Comparison of ENCODE assay signal across 12 cellular contexts in the genomic region with DNA sequence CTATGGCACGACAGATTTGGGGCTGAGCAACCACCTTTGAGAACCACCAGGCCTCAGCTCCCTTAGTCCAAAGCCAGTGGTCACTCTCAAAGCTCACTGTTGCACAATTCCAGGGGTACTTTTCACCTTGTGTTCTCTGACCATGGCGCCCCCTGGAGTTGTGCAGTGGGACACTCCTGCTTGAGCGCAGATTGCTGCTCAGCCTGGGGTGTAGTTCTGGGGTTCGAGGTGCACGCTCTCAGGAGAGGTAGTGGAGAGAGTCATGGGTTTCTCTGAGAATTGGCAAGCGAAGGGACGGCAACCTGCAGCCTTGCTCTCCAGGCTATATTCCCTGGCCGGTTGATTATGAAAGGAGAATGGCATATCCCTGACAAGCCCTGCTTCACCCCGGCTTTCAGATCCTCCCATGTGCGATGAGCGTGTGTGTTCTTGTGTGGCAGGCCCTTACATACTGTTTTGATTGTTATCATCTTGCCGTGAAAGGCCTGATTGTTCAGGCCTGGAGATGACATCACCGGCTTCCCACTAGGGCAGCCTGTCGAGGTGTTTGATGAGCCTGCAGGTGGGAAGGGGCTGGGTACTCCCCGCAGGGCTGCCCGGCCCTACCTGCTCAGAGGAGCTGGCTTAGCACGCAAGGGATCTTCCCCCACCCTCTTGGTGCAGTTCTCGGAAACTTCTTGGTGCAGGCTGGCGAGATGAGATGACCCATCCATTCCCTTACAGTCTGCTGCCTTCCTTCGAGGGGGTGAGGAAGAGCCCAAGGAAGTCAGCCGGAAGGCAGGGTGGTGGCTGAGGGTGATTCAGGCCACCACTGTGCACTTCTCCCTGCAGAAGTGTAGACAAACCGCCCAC.
DNase-seq lines count a peak whose midpoint lies in the region; ATAC-seq, FAIRE-seq and TF ChIP-seq lines count a peak whose summit lies in the region.
"Had no signal": no experiment of that assay in that cellular context is flagged by ENCODE, and none has a peak within 500 bp of the region (broad histone marks: within the 10 kb centered on the region; RNA-seq: fewer than 3 reads in every experiment).

No MANE protein-coding gene starts in this region.

- ATAC-seq in RWPE2 (ENCODE audit: low read depth) = peak; percentile 92
- ATAC-seq in GM21381 (IDR thresholded peaks at IDR 0.05; ENCODE audit: unreplicated experiment) = no peak
- ATAC-seq in right cardiac atrium = no peak
- ATAC-seq in GM21423 (IDR thresholded peaks at IDR 0.05; ENCODE audit: unreplicated experiment) = no peak
- ATAC-seq: CD8-positive, alpha-beta T cell; natural killer cell had no signal

- H3K4me2 ChIP-seq in keratinocyte (ENCODE audit: control insufficient read depth, extremely low read depth, insufficient read depth, low read depth, low read length) = peak overlapping the region; percentile 72

- H3K79me2 ChIP-seq in keratinocyte (ENCODE audit: control insufficient read depth, insufficient read depth, low read length) = no peaks in the 10 kb centered on the region

- H3K4me1 ChIP-seq in RWPE2 (ENCODE audit: insufficient read depth, poor library complexity, severe bottlenecking) (peaks cover 16% of the 10 kb centered on the region), keratinocyte (ENCODE audit: control insufficient read depth, extremely low read depth, insufficient read depth, low read length) (peaks cover 32% of the 10 kb centered on the region), ovary (ENCODE audit: insufficient read depth) (no peaks in the 10 kb centered on the region), right cardiac atrium (ENCODE audit: control insufficient read depth, insufficient read depth, low read length) (no peaks in the 10 kb centered on the region)

- peak; percentile 99 for FAIRE-seq in keratinocyte (lab: Jason Lieb, UNC)
- FAIRE-seq: endometrium had no signal

- POLR2A ChIA-PET in AG04450 (lab: Yijun Ruan, JAX) = no interaction called here

- dilution Hi-C loops in keratinocyte (cut with MboI; ENCODE audit: extremely low pct_ligation_motif_present, low sequenced_read_pairs) = no loop called here

- H3K9ac ChIP-seq in keratinocyte (ENCODE audit: control insufficient read depth, extremely low read depth, insufficient read depth, low read length) = peak overlapping the region; percentile 71

- no peaks in the 10 kb centered on the region for H3K9me1 ChIP-seq in keratinocyte (ENCODE audit: control insufficient read depth, extremely low read depth, insufficient read depth, low read length)

- WGBS in ovary, 3 donors = 88 to 89% (median 89%) methylated on average over 22 of the region's 22 CpGs
- WGBS in right cardiac atrium = 86% methylated on average over 22 of the region's 22 CpGs

- H3K27me3 ChIP-seq in AG04450 (ENCODE audit: control insufficient read depth, insufficient read depth, low read length) (no peaks in the 10 kb centered on the region), RWPE2 (ENCODE audit: insufficient read depth, poor library complexity, severe bottlenecking) (no peaks in the 10 kb centered on the region), keratinocyte (ENCODE audit: control insufficient read depth, extremely low read depth, insufficient read depth, low read length) (no peaks in the 10 kb centered on the region), ovary (no peaks in the 10 kb centered on the region), right cardiac atrium (ENCODE audit: control insufficient read depth, insufficient read depth) (no peaks in the 10 kb centered on the region)

- CTCF ChIA-PET in AG04450 (lab: Charles Lee) = interaction anchor here (1.1 kb wide), 1 partner anchor 22 kb away, joined by 4 read pairs; no protein-coding TSS in a partner anchor

- H3K27ac ChIP-seq in AG04450 (ENCODE audit: low read depth, low read length) (no peak overlapping the region), RWPE2 (ENCODE audit: poor library complexity, severe bottlenecking) (peak overlapping the region; percentile 81), keratinocyte (ENCODE audit: control insufficient read depth, insufficient read depth, low read length) (peak overlapping the region; percentile 85), ovary (no peak overlapping the region), right cardiac atrium (ENCODE audit: low read length) (no peak overlapping the region)
- H3K27ac ChIP-seq: HL-60 had no signal

- H3K9me3 ChIP-seq in AG04450 (ENCODE audit: control insufficient read depth, insufficient read depth, low read length) (no peaks in the 10 kb centered on the region), RWPE2 (ENCODE audit: severe bottlenecking) (no peaks in the 10 kb centered on the region), keratinocyte (ENCODE audit: control insufficient read depth, low read depth, low read length) (no peaks in the 10 kb centered on the region), ovary (no peaks in the 10 kb centered on the region), right cardiac atrium (ENCODE audit: control insufficient read depth, low read length) (no peaks in the 10 kb centered on the region)

- DNase-seq in AG04450 (ENCODE audit: low read depth, low spot score) (no peak), HPDE6-E6E7 (ENCODE audit: extremely low spot score) (peak; percentile 91), RWPE2 (ENCODE audit: low spot score) (peak; percentile 95), keratinocyte (ENCODE audit: low read depth, low spot score) (peak; percentile 97), ovary (no peak), right cardiac atrium (no peak)
- DNase-seq: CD8-positive, alpha-beta T cell; natural killer cell had no signal

- TF ChIP-seq CTCF in AG04450 (IDR thresholded peaks at IDR 0.05; ENCODE audit: low read depth, low read length) (peak; percentile 29; the same call in 1 of the 2 replicates), RWPE2 (IDR thresholded peaks at IDR 0.05; ENCODE audit: poor library complexity, severe bottlenecking) (peak; percentile 46), keratinocyte (optimal IDR thresholded peaks at IDR 0.05 in 1 of 3, IDR thresholded peaks at IDR 0.05 in 1 of 3, conservative IDR thresholded peaks at IDR 0.05 in 1 of 3; ENCODE audit: extremely low read depth in 1 of 3, insufficient read depth in 2 of 3, low read length in 3 of 3) (peak; percentile 69 to 97 (median 79)), ovary (IDR thresholded peaks at IDR 0.05) (no peak)

- no peak for TF ChIP-seq EP300 in ovary (IDR thresholded peaks at IDR 0.05)

- no peaks in the 10 kb centered on the region for H3K36me3 ChIP-seq in RWPE2 (ENCODE audit: low read depth)
- H3K36me3 ChIP-seq in keratinocyte (ENCODE audit: control insufficient read depth in 2 of 2, extremely low read depth in 1 of 2, insufficient read depth in 2 of 2, low read length in 2 of 2) = no peaks in the 10 kb centered on the region
- no peaks in the 10 kb centered on the region for H3K36me3 ChIP-seq in ovary

- H4K20me1 ChIP-seq in keratinocyte (ENCODE audit: control insufficient read depth, extremely low read depth, insufficient read depth, low read length) = no peaks in the 10 kb centered on the region

- intact Hi-C loops in ovary (cut with DNase I) = no loop called here
- intact Hi-C loops in right cardiac atrium (cut with DNase I) = loop anchor here in 1 of 4 donors (2.0 kb wide), 1 partner anchor 29 kb away; no protein-coding TSS in a partner anchor

- no peak for TF ChIP-seq POLR2A in ovary (IDR thresholded peaks at IDR 0.05)

- H3K4me3 ChIP-seq in AG04450 (ENCODE audit: low read depth, low read length) (no peak overlapping the region), RWPE2 (ENCODE audit: severe bottlenecking) (no peak overlapping the region), keratinocyte (ENCODE audit: control insufficient read depth in 2 of 3, extremely low read depth in 1 of 3, insufficient read depth in 2 of 3, low read depth in 1 of 3, low read length in 3 of 3) (no peak overlapping the region), ovary (no peak overlapping the region), right cardiac atrium (ENCODE audit: low read length) (no peak overlapping the region)

- no peak overlapping the region for H2AFZ ChIP-seq in keratinocyte (ENCODE audit: control insufficient read depth, low read length)

Comparison
In these comparisons a context has a peak if more than half of its experiments do, and no peak if none do; other contexts are left out.
1. DNase-seq: peak in HPDE6-E6E7 (single experiment), RWPE2 (single experiment) and keratinocyte (single experiment); none in AG04450 (single experiment), ovary (0 of 5) and right cardiac atrium (0 of 3).
2. H3K27ac ChIP-seq: peak in RWPE2 (single experiment) and keratinocyte (single experiment); none in AG04450 (single experiment), ovary (0 of 2) and right cardiac atrium (single experiment).
3. CTCF ChIP-seq: peak in AG04450 (single experiment), RWPE2 (single experiment) and keratinocyte (3 of 3); none in ovary (0 of 3).